Comparison of ENCODE assay signal across 8 cellular contexts in genomic region chr3:143644370-143645089, GRCh38.
DNase-seq lines count a peak whose midpoint lies in the region; TF ChIP-seq lines count a peak whose summit lies in the region.

No MANE protein-coding gene starts in this region.

- H3K36me3 ChIP-seq in BE2C (no peaks in the 10 kb centered on the region), fibroblast of lung (ENCODE audit: control insufficient read depth, insufficient read depth, low read length) (no peaks in the 10 kb centered on the region), neural cell (ENCODE audit: insufficient read depth, low read length) (no peaks in the 10 kb centered on the region)

- H2AFZ ChIP-seq in fibroblast of lung (ENCODE audit: low read length) (peak overlapping the region; percentile 47), neural cell (ENCODE audit: low read depth, low read length) (no peak overlapping the region)

- peak; percentile 87 for DNase-seq in BE2C
- peak; percentile 42 for DNase-seq in GM13977 (ENCODE audit: low spot score)
- peak; percentile 68 for DNase-seq in NB4 (ENCODE audit: low read depth)
- DNase-seq in SW480 (ENCODE audit: low spot score) = peak; percentile 53
- peak; percentile 73 to 90 for DNase-seq in fibroblast of lung (ENCODE audit: low read depth in 2 of 2)
- DNase-seq in stimulated activated naive CD4-positive, alpha-beta T cell (lab: John Stamatoyannopoulos, UW) = no peak
- DNase-seq in GOT3 (lab: John Stamatoyannopoulos, UW) = no peak

- TF ChIP-seq RAD21 in neural cell (conservative IDR thresholded peaks at IDR 0.05) = peak; percentile 86

- H3K9me2 ChIP-seq in neural cell (ENCODE audit: insufficient read depth, low read length) = no peaks in the 10 kb centered on the region

- peaks cover 13% of the 10 kb centered on the region for H3K4me1 ChIP-seq in BE2C
- H3K4me1 ChIP-seq in fibroblast of lung (ENCODE audit: control insufficient read depth, extremely low read depth, insufficient read depth, low read length) = no peaks in the 10 kb centered on the region

- no peak overlapping the region for H3K9ac ChIP-seq in fibroblast of lung (ENCODE audit: insufficient read depth, low read length)
- no peak overlapping the region for H3K9ac ChIP-seq in neural cell (ENCODE audit: low read length)

- in situ Hi-C loops in GM13977 (cut with MboI; ENCODE audit: low pct_unique_long_range_greater_than_20kb, low sequenced_read_pairs, unreplicated experiment) = loop anchor here (10.0 kb wide), 2 partner anchors 210 to 520 kb away; no protein-coding TSS in a partner anchor

- H3K27me3 ChIP-seq in BE2C = no peaks in the 10 kb centered on the region
- no peaks in the 10 kb centered on the region for H3K27me3 ChIP-seq in fibroblast of lung (ENCODE audit: control insufficient read depth, insufficient read depth, low read length)
- no peaks in the 10 kb centered on the region for H3K27me3 ChIP-seq in neural cell (ENCODE audit: insufficient read depth, low read depth, low read length)

- TF ChIP-seq POLR2A in NB4 (IDR thresholded peaks at IDR 0.05; ENCODE audit: extremely low read depth, insufficient read length) = no peak

- no peaks in the 10 kb centered on the region for H3K79me2 ChIP-seq in fibroblast of lung (ENCODE audit: control insufficient read depth, insufficient read depth, low read length)
- no peaks in the 10 kb centered on the region for H3K79me2 ChIP-seq in neural cell (replicated peaks; ENCODE audit: insufficient read depth, low read length)

- H3K9me3 ChIP-seq in BE2C = no peaks in the 10 kb centered on the region
- H3K9me3 ChIP-seq in fibroblast of lung (ENCODE audit: control insufficient read depth, insufficient read depth, low read depth, low read length) = no peaks in the 10 kb centered on the region
- H3K9me3 ChIP-seq in neural cell (ENCODE audit: low read length) = no peaks in the 10 kb centered on the region

- no peak overlapping the region for H3K27ac ChIP-seq in fibroblast of lung (ENCODE audit: insufficient read depth, low read length)
- no peak overlapping the region for H3K27ac ChIP-seq in neural cell (ENCODE audit: low read length)

- no peaks in the 10 kb centered on the region for H3F3A ChIP-seq in neural cell (ENCODE audit: insufficient read depth, low read length, poor library complexity, severe bottlenecking)

- H3K4me2 ChIP-seq in fibroblast of lung (ENCODE audit: extremely low read depth, insufficient read depth, low read length) = no peak overlapping the region
- H3K4me2 ChIP-seq in neural cell (ENCODE audit: low read length) = no peak overlapping the region

- TF ChIP-seq CTCF in BE2C (IDR thresholded peaks at IDR 0.05; ENCODE audit: low read depth, low read length) = peak; percentile 77
- peak; percentile 50 for TF ChIP-seq CTCF in GM13977 (IDR thresholded peaks at IDR 0.05; ENCODE audit: extremely low read depth, insufficient read depth, missing control alignments)
- peak; percentile 36 for TF ChIP-seq CTCF in NB4 (IDR thresholded peaks at IDR 0.05; ENCODE audit: low read depth, low read length)
- peak; percentile 48 to 64 for TF ChIP-seq CTCF in fibroblast of lung (conservative IDR thresholded peaks at IDR 0.05 in 1 of 2, IDR thresholded peaks at IDR 0.05 in 1 of 2; ENCODE audit: low read depth in 1 of 2, low read length in 2 of 2)
- TF ChIP-seq CTCF in neural cell (IDR thresholded peaks at IDR 0.05; ENCODE audit: poor library complexity, severe bottlenecking) = peak; percentile 74

- H4K20me1 ChIP-seq in fibroblast of lung (ENCODE audit: control insufficient read depth, extremely low read depth, insufficient read depth, low read length) (no peaks in the 10 kb centered on the region), neural cell (ENCODE audit: insufficient read depth) (no peaks in the 10 kb centered on the region)

- TF ChIP-seq EP300 in neural cell (conservative IDR thresholded peaks at IDR 0.05; ENCODE audit: poor library complexity, severe bottlenecking) = no peak

- H3K4me3 ChIP-seq in BE2C (ENCODE audit: low read depth, low read length) (no peak overlapping the region), NB4 (ENCODE audit: low read depth, low read length) (no peak overlapping the region), fibroblast of lung (replicated peaks in 1 of 4; ENCODE audit: control extremely low read depth in 1 of 4, insufficient read depth in 1 of 4, low read depth in 3 of 4, low read length in 4 of 4) (no peak overlapping the region), neural cell (ENCODE audit: low read length) (no peak overlapping the region)

TF ChIP-seq in neural cell, 6 proteins besides CTCF, POLR2A, EP300 and RAD21:
- no peak for TF ChIP-seq EZH2 (IDR thresholded peaks at IDR 0.05; ENCODE audit: borderline replicate concordance, insufficient read depth, low read length, poor library complexity, severe bottlenecking)
- no peak for TF ChIP-seq TAF1 (IDR thresholded peaks at IDR 0.05; ENCODE audit: low read depth)
- TF ChIP-seq REST (IDR thresholded peaks at IDR 0.05; ENCODE audit: borderline replicate concordance) = no peak
- peak; percentile 87 for TF ChIP-seq SMC3 (conservative IDR thresholded peaks at IDR 0.05; ENCODE audit: poor library complexity)

Comparison
In these comparisons a context has a peak if more than half of its experiments do, and no peak if none do; other contexts are left out.
1. DNase-seq: peak in BE2C (single experiment), GM13977 (single experiment), NB4 (single experiment), SW480 (single experiment) and fibroblast of lung (2 of 2); none in stimulated activated naive CD4-positive, alpha-beta T cell (0 of 6) and GOT3 (single experiment).
2. Peak in every context shown above with its lines, with median percentiles within 50 percentile points of each other: CTCF ChIP-seq.